ENCODE assay signal across 8 cellular contexts in genomic region chr2:47344890-47345583, GRCh38. TPM values are rescaled to one million over a fixed set of nuclear protein-coding genes. Genes with fewer than 3 reads are reported as not detected.
DNase-seq lines count a peak whose midpoint lies in the region; ATAC-seq and TF ChIP-seq lines count a peak whose summit lies in the region.

No MANE protein-coding gene starts in this region.

- H3K36me3 ChIP-seq in Loucy (ENCODE audit: insufficient read depth, low read length) (no peaks in the 10 kb centered on the region), SK-N-SH (replicated peaks in 1 of 2; ENCODE audit: control insufficient read depth in 1 of 2, insufficient read depth in 2 of 2, low read length in 1 of 2) (no peaks in the 10 kb centered on the region)

- H3K79me2 ChIP-seq in Loucy (ENCODE audit: insufficient read depth, low read length) (no peaks in the 10 kb centered on the region), SK-N-SH (ENCODE audit: insufficient read depth) (peaks cover 28% of the 10 kb centered on the region)

- H3K4me1 ChIP-seq in Loucy (ENCODE audit: insufficient read depth, low read length, poor library complexity, severe bottlenecking) (no peaks in the 10 kb centered on the region), SK-N-SH (ENCODE audit: control insufficient read depth in 1 of 2, insufficient read depth in 2 of 2, low read depth in 1 of 2, low read length in 1 of 2) (peaks cover 5 to 21% of the 10 kb centered on the region in 2 experiments; a peak in 3 of 4 replicates)

- H4K20me1 ChIP-seq in Loucy (ENCODE audit: insufficient read depth, low read length, poor library complexity, severe bottlenecking) (no peaks in the 10 kb centered on the region), SK-N-SH (ENCODE audit: insufficient read depth) (no peaks in the 10 kb centered on the region)

- CTCF ChIA-PET in SK-N-SH (lab: Yijun Ruan, JAX): interaction anchor here (0.6 to 5.7 kb wide), 14 partner anchors 9 to 426 kb away, joined by 3 to 48 read pairs (median 4); no protein-coding TSS in a partner anchor

- no peak for ATAC-seq in naive thymus-derived CD8-positive, alpha-beta T cell
- ATAC-seq in GM19395 (IDR thresholded peaks at IDR 0.05; ENCODE audit: unreplicated experiment): no peak
- ATAC-seq in omental fat pad (ENCODE audit: low FRiP score): no peak
- ATAC-seq in HG03442 (IDR thresholded peaks at IDR 0.05; ENCODE audit: unreplicated experiment): no peak

- H3F3A ChIP-seq in Loucy (ENCODE audit: low read depth): no peaks in the 10 kb centered on the region
- H3F3A ChIP-seq in SK-N-SH (replicated peaks; ENCODE audit: insufficient read depth): peaks cover 10% of the 10 kb centered on the region

- peaks cover 0 to 2% (median 0%) of the 10 kb centered on the region in 3 donors for H3K36me3 Mint-ChIP-seq in naive thymus-derived CD8-positive, alpha-beta T cell

- 3% methylated on average over 13 of the region's 13 CpGs for WGBS in SK-N-SH (ENCODE audit: low lambda C conversion rate)

- H3K27ac Mint-ChIP-seq in naive thymus-derived CD8-positive, alpha-beta T cell: no peak overlapping the region

- H3K9me3 ChIP-seq in Loucy (ENCODE audit: insufficient read depth, low read depth, low read length) (no peaks in the 10 kb centered on the region), SK-N-SH (no peaks in the 10 kb centered on the region)

- no peak for TF ChIP-seq RAD21 in SK-N-SH (IDR thresholded peaks at IDR 0.05; ENCODE audit: low read length)

- TF ChIP-seq CTCF in AG10803 (conservative IDR thresholded peaks at IDR 0.05; ENCODE audit: low read length): peak; percentile 20
- TF ChIP-seq CTCF in Loucy (conservative IDR thresholded peaks at IDR 0.05; ENCODE audit: low read length): no peak
- peak; percentile 36; the same call in 1 of the 2 replicates for TF ChIP-seq CTCF in SK-N-SH (IDR thresholded peaks at IDR 0.05)
- TF ChIP-seq CTCF in omental fat pad (IDR thresholded peaks at IDR 0.05): no peak

- POLR2A ChIA-PET in SK-N-SH (lab: Yijun Ruan, JAX): interaction anchor here (0.6 to 3.1 kb wide), 25 partner anchors 8 to 1006 kb away, joined by 3 to 23 read pairs (median 4); partner anchors contain the start of genes MSH2 and MSH6
- POLR2A ChIA-PET in naive thymus-derived CD8-positive, alpha-beta T cell (lab: Charles Lee): no interaction called here

- H3K9me2 ChIP-seq in Loucy (replicated peaks; ENCODE audit: low read depth, low read length) (no peaks in the 10 kb centered on the region), SK-N-SH (no peaks in the 10 kb centered on the region)

- peaks cover 15 to 39% (median 18%) of the 10 kb centered on the region in 5 donors for H3K27me3 Mint-ChIP-seq in naive thymus-derived CD8-positive, alpha-beta T cell

- no peak overlapping the region for H3K4me2 ChIP-seq in Loucy (ENCODE audit: low read depth, low read length, poor library complexity, severe bottlenecking)
- H3K4me2 ChIP-seq in SK-N-SH: peak overlapping the region; percentile 85

- no peaks in the 10 kb centered on the region for H3K27me3 ChIP-seq in Loucy (ENCODE audit: insufficient read depth, low read length, poor library complexity, severe bottlenecking)
- H3K27me3 ChIP-seq in SK-N-SH (ENCODE audit: insufficient read depth): no peaks in the 10 kb centered on the region

- peaks cover 2 to 19% (median 14%) of the 10 kb centered on the region in 4 donors for H3K4me1 Mint-ChIP-seq in naive thymus-derived CD8-positive, alpha-beta T cell

- peak in 1 of 2 experiments; percentile 73; a peak in 2 of 4 replicates for TF ChIP-seq EP300 in SK-N-SH (IDR thresholded peaks at IDR 0.05; ENCODE audit: borderline replicate concordance in 1 of 2, low read depth in 1 of 2, low read length in 1 of 2)

- DNase-seq in AG10803 (ENCODE audit: low read depth) (peak; percentile 54), SK-N-SH (peak; percentile 95), foreskin melanocyte (peak; percentile 80), omental fat pad (ENCODE audit: low spot score) (no peak)
- no peak for DNase-seq in naive thymus-derived CD8-positive, alpha-beta T cell

- H3K4me3 ChIP-seq in AG10803 (ENCODE audit: low read length) (peak overlapping the region; percentile 36), Loucy (ENCODE audit: low read length, poor library complexity, severe bottlenecking) (no peak overlapping the region), SK-N-SH (ENCODE audit: low read depth in 2 of 2, low read length in 1 of 2) (peak overlapping the region; percentile 58 to 69)

- H3K9me3 Mint-ChIP-seq in naive thymus-derived CD8-positive, alpha-beta T cell: no peaks in the 10 kb centered on the region

- H3K27ac ChIP-seq in SK-N-SH (ENCODE audit: low read depth in 2 of 2, low read length in 1 of 2): peak overlapping the region; percentile 93 to 99

- H3K4me3 Mint-ChIP-seq in naive thymus-derived CD8-positive, alpha-beta T cell: peak overlapping the region in 7 of 10 donors; percentile 2 to 61 (median 29)

- H2AFZ ChIP-seq in Loucy (ENCODE audit: low read length) (peak overlapping the region; percentile 61), SK-N-SH (ENCODE audit: low read depth) (peak overlapping the region; percentile 90)

- H3K9ac ChIP-seq in Loucy (ENCODE audit: low read depth, low read length, poor library complexity, severe bottlenecking) (no peak overlapping the region), SK-N-SH (peak overlapping the region; percentile 89)

TF ChIP-seq in SK-N-SH, 30 proteins besides CTCF, POLR2A, EP300 and RAD21 (continues in another document):
- TF ChIP-seq RFX5 (IDR thresholded peaks at IDR 0.05; ENCODE audit: low read length) (peak; percentile 80; the same call in 1 of the 2 replicates), MEF2A (IDR thresholded peaks at IDR 0.05; ENCODE audit: borderline replicate concordance, low read depth) (no peak), USF2 (IDR thresholded peaks at IDR 0.05; ENCODE audit: borderline replicate concordance, low read depth, low read length) (peak; percentile 90), RCOR1 (IDR thresholded peaks at IDR 0.05; ENCODE audit: low read length) (peak; percentile 53), FOXM1 (IDR thresholded peaks at IDR 0.05; ENCODE audit: low read depth) (no peak), JUND (IDR thresholded peaks at IDR 0.05) (peak; percentile 46), SMC3 (IDR thresholded peaks at IDR 0.05; ENCODE audit: low read depth, low read length) (peak; percentile 9; the same call in 1 of the 2 replicates), MXI1 (IDR thresholded peaks at IDR 0.05; ENCODE audit: low read depth, low read length) (peak; percentile 92), NFIC (IDR thresholded peaks at IDR 0.05; ENCODE audit: borderline replicate concordance) (0 out of 2 replicates have a peak, but pooled peaks have one; percentile 41), GABPA (IDR thresholded peaks at IDR 0.05; ENCODE audit: low read depth) (peak; percentile 60), TCF12 (IDR thresholded peaks at IDR 0.05) (peak; percentile 52; the same call in 1 of the 2 replicates), TEAD4 (IDR thresholded peaks at IDR 0.05; ENCODE audit: borderline replicate concordance, insufficient read depth) (no peak), FOXJ3 (CRISPR knock-in tag; IDR thresholded peaks at IDR 0.05) (0 out of 2 replicates have a peak, but pooled peaks have one; percentile 11), MAX (IDR thresholded peaks at IDR 0.05; ENCODE audit: low read depth) (peak; percentile 98), POLR2AphosphoS5 (IDR thresholded peaks at IDR 0.05; ENCODE audit: low read depth, low read length) (peak; percentile 99), PBX3 (IDR thresholded peaks at IDR 0.05) (peak; percentile 32; the same call in 1 of the 2 replicates), FOSL2 (IDR thresholded peaks at IDR 0.05; ENCODE audit: borderline replicate concordance, low read depth) (peak; percentile 3; the same call in 1 of the 2 replicates), USF1 (IDR thresholded peaks at IDR 0.05; ENCODE audit: borderline replicate concordance, low read depth) (peak; percentile 96)

RNA-seq across cellular contexts. Expression of gene EPCAM, which starts 24.1 kb away (rescaled TPM):
- polyA plus RNA-seq in SK-N-SH (2012; rRNA removed): 0.43 and 0.54 TPM in 2 replicates
- polyA plus RNA-seq in SK-N-SH (2012; cell fraction: cytosol; rRNA removed): 0.49 and 0.80 TPM in 2 replicates
- polyA plus RNA-seq in SK-N-SH (2012; cell fraction: nucleus; rRNA removed): 1.1 and 1.3 TPM in 2 replicates
- total RNA-seq in naive thymus-derived CD8-positive, alpha-beta T cell: not detected
- polyA plus RNA-seq in naive thymus-derived CD8-positive, alpha-beta T cell: not detected
- total RNA-seq in omental fat pad: under 1 TPM in 1 of 4 donors, not detected in 3; 0.46 TPM

RNA-seq across cellular contexts. Expression of gene MSH2, which starts 57.9 kb away (rescaled TPM):
- polyA plus RNA-seq in SK-N-SH (2012; rRNA removed): 13.7 and 16.4 TPM in 2 replicates
- 21.8 and 22.6 TPM in 2 replicates for polyA plus RNA-seq in SK-N-SH (2012; cell fraction: cytosol; rRNA removed)
- polyA plus RNA-seq in SK-N-SH (2012; cell fraction: nucleus; rRNA removed): 5.5 and 10.7 TPM in 2 replicates
- total RNA-seq in naive thymus-derived CD8-positive, alpha-beta T cell: 10 to 100 TPM; 43.0 to 44.7 TPM
- polyA plus RNA-seq in naive thymus-derived CD8-positive, alpha-beta T cell: 10 to 100 TPM; 35.3 to 46.2 (median 40.6) TPM
- 10 to 100 TPM in 1 of 4 donors, 1 to 10 TPM in 3; 5.2 to 11.2 (median 7.0) TPM for total RNA-seq in omental fat pad

Comparison
In these comparisons a context has a peak if more than half of its experiments do, and no peak if none do; other contexts are left out.
1. DNase-seq: peak in AG10803 (single experiment), SK-N-SH (single experiment) and foreskin melanocyte (single experiment); none in naive thymus-derived CD8-positive, alpha-beta T cell (0 of 10) and omental fat pad (single experiment).
2. CTCF ChIP-seq: peak in AG10803 (single experiment) and SK-N-SH (single experiment); none in Loucy (single experiment) and omental fat pad (0 of 3).